In the genomic region with DNA sequence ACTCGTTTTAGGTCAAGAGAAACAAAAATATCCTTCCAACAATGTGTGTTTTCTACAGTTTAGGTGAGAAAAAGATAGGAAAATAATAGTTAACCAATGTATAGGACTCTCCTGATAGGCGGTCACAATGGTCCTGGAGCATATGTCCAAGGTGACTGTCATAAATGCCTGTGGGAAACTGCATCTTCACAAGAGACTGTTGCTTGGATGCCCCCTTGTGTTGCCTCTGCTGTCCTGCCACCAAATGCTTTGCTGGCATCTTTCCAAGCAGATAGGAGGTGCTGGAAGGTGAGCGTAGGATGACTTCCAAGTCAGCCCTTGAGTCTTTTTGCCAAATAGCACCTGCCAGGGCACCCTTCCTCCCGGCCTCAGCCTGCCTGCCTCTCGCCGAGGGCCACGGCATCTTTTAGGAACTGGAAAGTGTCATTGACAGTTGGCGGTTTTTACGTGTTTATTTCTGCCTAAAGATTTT, we compare ENCODE assay signal across 7 cellular contexts. TPM values are rescaled to one million over a fixed set of nuclear protein-coding genes. Genes with fewer than 3 reads are reported as not detected.
DNase-seq lines count a peak whose midpoint lies in the region; ATAC-seq and TF ChIP-seq lines count a peak whose summit lies in the region.

No MANE protein-coding gene starts in this region.

- H3K36me3 ChIP-seq in muscle layer of duodenum (ENCODE audit: control insufficient read depth in 1 of 2, insufficient read depth in 2 of 2, low read length in 2 of 2) (peaks cover 0 to 7% of the 10 kb centered on the region in 2 donors), uterus (no peaks in the 10 kb centered on the region)

- peaks cover 54% of the 10 kb centered on the region for H3K4me1 Mint-ChIP-seq in activated CD4-positive, alpha-beta T cell treated with anti-CD3 and anti-CD28 coated beads for 36 hours

- H3K27ac ChIP-seq in dorsolateral prefrontal cortex (peak overlapping the region in 1 of 59 donors; percentile 31), muscle layer of duodenum (ENCODE audit: low read length) (peak overlapping the region; percentile 33), uterus (peak overlapping the region in 1 of 2 donors; percentile 35)

- H3K27me3 Mint-ChIP-seq in activated CD4-positive, alpha-beta T cell treated with anti-CD3 and anti-CD28 coated beads for 36 hours = no peaks in the 10 kb centered on the region

- H3K4me1 ChIP-seq in muscle layer of duodenum (ENCODE audit: control insufficient read depth in 1 of 2, insufficient read depth in 2 of 2, low read length in 2 of 2) = peaks cover 15 to 32% of the 10 kb centered on the region in 2 donors
- no peaks in the 10 kb centered on the region for H3K4me1 ChIP-seq in uterus

- DNase-seq in NCI-H1436 (lab: John Stamatoyannopoulos, UW) (peak; percentile 44), dorsolateral prefrontal cortex (peak in 2 of 10 donors; percentile 7 to 61), uterus (no peak), AG20443 (ENCODE audit: low spot score) (no peak)
- DNase-seq in activated CD4-positive, alpha-beta T cell treated with anti-CD3 and anti-CD28 coated beads for 36 hours = peak; percentile 76

- intact Hi-C loops in activated CD4-positive, alpha-beta T cell treated with anti-CD3 and anti-CD28 coated beads for 36 hours (cut with DNase I, micrococcal nuclease) = loop anchor here (2.0 to 5.0 kb wide), 5 partner anchors 72 to 628 kb away; no protein-coding TSS in a partner anchor
- intact Hi-C loops in dorsolateral prefrontal cortex (cut with DNase I) (loop anchor here in 1 of 2 donors (10.0 kb wide), 1 partner anchor 440 kb away; a partner anchor contains a TSS), uterus (cut with DNase I; ENCODE audit: low total_unique reads) (no loop called here)

- peak overlapping the region; percentile 67 for H3K4me3 Mint-ChIP-seq in activated CD4-positive, alpha-beta T cell treated with anti-CD3 and anti-CD28 coated beads for 36 hours

- TF ChIP-seq CTCF in GM12873 (IDR thresholded peaks at IDR 0.05; ENCODE audit: insufficient read depth, low read depth, low read length, missing control alignments) = peak; percentile 72
- peak in 54 of 56 donors; percentile 24 to 70 (median 50) for TF ChIP-seq CTCF in dorsolateral prefrontal cortex (IDR thresholded peaks at IDR 0.05 in 54 of 56, conservative IDR thresholded peaks at IDR 0.05 in 2 of 56; ENCODE audit: low read depth in 1 of 56, partially characterized antibody in 56 of 56)
- peak; percentile 19 to 57 (median 32) for TF ChIP-seq CTCF in uterus (IDR thresholded peaks at IDR 0.05)

- H3K27me3 ChIP-seq in dorsolateral prefrontal cortex = no peaks in the 10 kb centered on the region
- H3K27me3 ChIP-seq in muscle layer of duodenum (ENCODE audit: low read depth, low read length) = no peaks in the 10 kb centered on the region
- H3K27me3 ChIP-seq in uterus = no peaks in the 10 kb centered on the region

- ATAC-seq in activated CD4-positive, alpha-beta T cell treated with anti-CD3 and anti-CD28 coated beads for 36 hours = peak; percentile 23

- CTCF ChIA-PET in activated CD4-positive, alpha-beta T cell treated with anti-CD3 and anti-CD28 coated beads for 36 hours (lab: Charles Lee) = interaction anchor here (0.7 to 3.1 kb wide), 6 partner anchors 9 to 157 kb away, joined by 3 to 21 read pairs (median 4); a partner anchor contains a TSS

- H3K9me3 ChIP-seq in muscle layer of duodenum (ENCODE audit: control insufficient read depth in 1 of 2, low read length in 2 of 2) = no peaks in the 10 kb centered on the region
- no peaks in the 10 kb centered on the region for H3K9me3 ChIP-seq in uterus

- peak overlapping the region; percentile 68 for H3K27ac Mint-ChIP-seq in activated CD4-positive, alpha-beta T cell treated with anti-CD3 and anti-CD28 coated beads for 36 hours

- H3K9me3 Mint-ChIP-seq in activated CD4-positive, alpha-beta T cell treated with anti-CD3 and anti-CD28 coated beads for 36 hours (ENCODE audit: low read depth) = no peaks in the 10 kb centered on the region

- no peak for TF ChIP-seq POLR2A in uterus (IDR thresholded peaks at IDR 0.05)

- H3K4me3 ChIP-seq in dorsolateral prefrontal cortex (peak overlapping the region in 27 of 59 donors; percentile 14 to 54 (median 42)), muscle layer of duodenum (ENCODE audit: low read depth in 1 of 2, low read length in 2 of 2) (peak overlapping the region; percentile 44 to 65), uterus (no peak overlapping the region)

- POLR2A ChIA-PET in activated CD4-positive, alpha-beta T cell treated with anti-CD3 and anti-CD28 coated beads for 36 hours (lab: Charles Lee) = no interaction called here

- peaks cover 29% of the 10 kb centered on the region for H3K36me3 Mint-ChIP-seq in activated CD4-positive, alpha-beta T cell treated with anti-CD3 and anti-CD28 coated beads for 36 hours (ENCODE audit: low read depth)

RNA-seq across cellular contexts. Expression of a gene that starts 24.1 kb away (rescaled TPM):
- 10 to 100 TPM; 34.2 to 51.8 TPM for total RNA-seq in activated CD4-positive, alpha-beta T cell treated with anti-CD3 and anti-CD28 coated beads for 36 hours
- total RNA-seq in dorsolateral prefrontal cortex (100 to 1,000 TPM in 1 of 120 experiments, 10 to 100 TPM in 119; 44.0 to 100 (median 73.4) TPM), uterus (10 to 100 TPM; 24.3 to 83.0 (median 68.7) TPM)

Comparison
In these comparisons a context has a peak if more than half of its experiments do, and no peak if none do; other contexts are left out.
1. DNase-seq: peak in NCI-H1436 (single experiment) and activated CD4-positive, alpha-beta T cell treated with anti-CD3 and anti-CD28 coated beads for 36 hours (single experiment); none in uterus (0 of 2) and AG20443 (single experiment).
2. H3K4me3 ChIP-seq: peak in muscle layer of duodenum (2 of 2); none in uterus (0 of 2).
3. Peak in every context shown above with its lines, with median percentiles within 50 percentile points of each other: CTCF ChIP-seq.